8 cellular contexts compared by ENCODE assay signal in genomic region chr9:87812375-87813118, GRCh38.
DNase-seq lines count a peak whose midpoint lies in the region; TF ChIP-seq lines count a peak whose summit lies in the region.

No MANE protein-coding gene starts in this region.

- 44 to 47% methylated on average over 13 of the region's 13 CpGs for WGBS in lower leg skin, 2 donors

- H3K4me3 Mint-ChIP-seq in nephron progenitor cell (no peak overlapping the region), immature natural killer cell (peak overlapping the region in 1 of 5 donors; percentile 18)

- H3K27ac Mint-ChIP-seq in nephron progenitor cell, result no peak overlapping the region
- H3K27ac Mint-ChIP-seq in immature natural killer cell, result no peak overlapping the region

- H3K9me3 Mint-ChIP-seq in nephron progenitor cell (peaks cover 30% of the 10 kb centered on the region), immature natural killer cell (no peaks in the 10 kb centered on the region)

- H3K4me1 Mint-ChIP-seq in nephron progenitor cell (peaks cover 25% of the 10 kb centered on the region), immature natural killer cell (no peaks in the 10 kb centered on the region)

- peak; percentile 97 for TF ChIP-seq CTCF in nephron progenitor cell (IDR thresholded peaks at IDR 0.05)
- TF ChIP-seq CTCF in lower leg skin (IDR thresholded peaks at IDR 0.05), result peak in 1 of 3 donors; percentile 37

- peak; percentile 26 to 27 for DNase-seq in activated CD4-positive, alpha-beta T cell treated with anti-CD3 and anti-CD28 coated beads for 4 hours
- DNase-seq in activated CD4-positive, alpha-beta T cell treated with anti-CD3 and anti-CD28 coated beads for 1 hour, result no peak
- DNase-seq in RPMI8226 (peak; percentile 9), dermis microvascular lymphatic vessel endothelial cell (ENCODE audit: low read depth in 2 of 2) (peak; percentile 21 to 49), nephron progenitor cell (no peak), lower leg skin (ENCODE audit: low spot score in 2 of 2) (no peak), NCI-H2081 (lab: John Stamatoyannopoulos, UW) (no peak), immature natural killer cell (no peak)

- H3K4me3 ChIP-seq in lower leg skin (ENCODE audit: low read depth, poor library complexity, severe bottlenecking), result no peak overlapping the region

- intact Hi-C loops in lower leg skin (cut with DNase I; ENCODE audit: low total_unique reads), result loop anchor here (5.0 kb wide), 2 partner anchors 130 to 235 kb away; no protein-coding TSS in a partner anchor

- H3K27me3 Mint-ChIP-seq in nephron progenitor cell (ENCODE audit: low read depth, poor library complexity) (peaks cover 11% of the 10 kb centered on the region), immature natural killer cell (ENCODE audit: low read depth in 3 of 3) (peaks cover 0 to 7% (median 4%) of the 10 kb centered on the region in 3 donors)

- peaks cover 6% of the 10 kb centered on the region for H3K36me3 Mint-ChIP-seq in nephron progenitor cell (ENCODE audit: low read depth)
- H3K36me3 Mint-ChIP-seq in immature natural killer cell, result no peaks in the 10 kb centered on the region

- TF ChIP-seq POLR2A in lower leg skin (IDR thresholded peaks at IDR 0.05), result no peak

Comparison
In these comparisons a context has a peak if more than half of its experiments do, and no peak if none do; other contexts are left out.
1. DNase-seq: peak in activated CD4-positive, alpha-beta T cell treated with anti-CD3 and anti-CD28 coated beads for 4 hours (2 of 2), RPMI8226 (single experiment) and dermis microvascular lymphatic vessel endothelial cell (2 of 2); none in activated CD4-positive, alpha-beta T cell treated with anti-CD3 and anti-CD28 coated beads for 1 hour (single experiment), nephron progenitor cell (single experiment), lower leg skin (0 of 2), NCI-H2081 (0 of 2) and immature natural killer cell (0 of 3).